Comparison of ENCODE assay signal across 9 cellular contexts in the genomic region with DNA sequence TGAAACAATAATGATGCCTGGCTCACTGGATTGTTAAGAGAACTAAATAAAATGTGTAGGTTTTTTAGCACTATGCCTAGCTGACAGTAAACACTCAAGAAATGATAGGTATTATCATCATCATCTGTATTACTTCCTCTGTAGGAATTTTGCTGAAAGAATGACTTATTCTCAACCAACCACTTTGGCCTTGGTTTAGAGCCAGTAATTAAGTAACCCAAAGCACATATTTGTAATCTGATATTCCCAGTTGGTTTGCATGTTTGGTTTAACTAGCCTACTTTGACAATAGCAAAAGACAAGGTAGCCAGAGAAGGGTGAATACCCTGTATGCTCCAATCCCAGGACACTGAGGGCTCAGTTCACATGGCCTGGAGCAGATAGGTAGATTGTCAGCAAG. TPM values are rescaled to one million over a fixed set of nuclear protein-coding genes. Genes with fewer than 3 reads are reported as not detected.
DNase-seq lines count a peak whose midpoint lies in the region; ATAC-seq, FAIRE-seq and TF ChIP-seq lines count a peak whose summit lies in the region.
"Had no signal": no experiment of that assay in that cellular context is flagged by ENCODE, and none has a peak within 500 bp of the region (broad histone marks: within the 10 kb centered on the region; RNA-seq: fewer than 3 reads in every experiment).

No MANE protein-coding gene starts in this region.

- intact Hi-C loops in sciatic nerve (cut with DNase I), result no loop called here

- DNase-seq in NCI-H1105 treated with DMSO at 0.1 percent for 48 hours (lab: John Stamatoyannopoulos, UW) (peak; percentile 29), NCI-H1105 (lab: John Stamatoyannopoulos, UW) (no peak), astrocyte of the hippocampus (ENCODE audit: low read depth, low spot score) (peak; percentile 64), sciatic nerve (ENCODE audit: low spot score) (no peak), H54 (ENCODE audit: insufficient read length, low spot score) (no peak)
- no peak for DNase-seq in stimulated activated CD4-positive, alpha-beta T cell treated with anti-CD3 and anti-CD28 coated beads, Interleukin-12 subunit alpha, Interleukin-12 subunit beta, amount 100 ng/mL, for 4 hours
- DNase-seq: NCI-H1436, Peyer's patch had no signal

- no peak for FAIRE-seq in H54 (lab: Jason Lieb, UNC)
- FAIRE-seq: A204.1 had no signal

- no peak for TF ChIP-seq POLR2A in H54 (IDR thresholded peaks at IDR 0.05; ENCODE audit: low read depth, low read length)

- ATAC-seq in sciatic nerve, result peak; percentile 72

RNA-seq across cellular contexts. Expression of gene BCAP29, which starts 34.4 kb away (rescaled TPM):
- 76.4 TPM for total RNA-seq in sciatic nerve

RNA-seq across cellular contexts. Expression of gene SLC26A4, which starts 46.2 kb away (rescaled TPM):
- 3.2 TPM for total RNA-seq in sciatic nerve

RNA-seq across cellular contexts. Expression of gene DUS4L, which starts 50.7 kb away (rescaled TPM):
- 6.6 TPM for total RNA-seq in sciatic nerve

RNA-seq across cellular contexts. Expression of gene COG5, which starts 50.7 kb away (rescaled TPM):
- total RNA-seq in sciatic nerve, result 55.7 TPM

Comparison
In these comparisons a context has a peak if more than half of its experiments do, and no peak if none do; other contexts are left out.
1. DNase-seq: peak in NCI-H1105 treated with DMSO at 0.1 percent for 48 hours (single experiment) and astrocyte of the hippocampus (single experiment); none in NCI-H1105 (single experiment), sciatic nerve (single experiment), stimulated activated CD4-positive, alpha-beta T cell treated with anti-CD3 and anti-CD28 coated beads, Interleukin-12 subunit alpha, Interleukin-12 subunit beta, amount 100 ng/mL, for 4 hours (single experiment) and H54 (single experiment).